ENCODE assay signal across 14 cellular contexts in the genomic region with DNA sequence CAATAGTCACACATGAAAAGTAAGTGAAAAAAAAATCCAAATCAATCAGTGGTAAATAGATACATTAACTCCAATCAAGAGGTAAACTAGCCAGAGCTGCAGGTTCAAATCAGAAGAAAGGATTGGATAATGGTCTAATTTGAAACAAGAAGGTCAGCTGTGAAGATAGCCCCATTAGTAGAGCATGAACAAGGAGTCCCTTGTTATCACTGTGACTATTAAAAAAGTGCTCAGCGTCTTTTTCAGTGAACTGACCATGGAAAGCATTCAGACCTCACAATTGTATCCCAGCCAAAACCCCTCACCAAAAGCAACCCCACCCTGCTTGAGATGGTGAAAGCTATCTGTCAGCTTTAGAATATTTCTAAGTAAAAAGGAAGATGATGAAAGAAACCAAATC.
DNase-seq lines count a peak whose midpoint lies in the region; ATAC-seq and TF ChIP-seq lines count a peak whose summit lies in the region.
"Had no signal": no experiment of that assay in that cellular context is flagged by ENCODE, and none has a peak within 500 bp of the region (broad histone marks: within the 10 kb centered on the region; RNA-seq: fewer than 3 reads in every experiment).

No MANE protein-coding gene starts in this region.

- H3K4me3 ChIP-seq in right cardiac atrium (ENCODE audit: low read length) (no peak overlapping the region), OCI-LY3 (ENCODE audit: low read length) (no peak overlapping the region)
- H3K4me3 ChIP-seq: BLaER1 treated with 17β-estradiol and CSF1 and Interleukin-3, amounts not matched to agents 10 nM and 100 nM; GM23338 had no signal

- H3K9ac ChIP-seq in OCI-LY3 (ENCODE audit: low read length) = no peak overlapping the region
- H3K9ac ChIP-seq: BLaER1 treated with 17β-estradiol and CSF1 and Interleukin-3, amounts not matched to agents 10 nM and 100 nM had no signal

- H3K79me2 ChIP-seq in OCI-LY3 (ENCODE audit: low read length) = no peaks in the 10 kb centered on the region

- H3K4me1 ChIP-seq in right cardiac atrium (ENCODE audit: control insufficient read depth, insufficient read depth, low read length) = peaks cover 2% of the 10 kb centered on the region
- peaks cover 41% of the 10 kb centered on the region for H3K4me1 ChIP-seq in OCI-LY3 (ENCODE audit: low read length)

- H3K36me3 ChIP-seq in OCI-LY3 (replicated peaks; ENCODE audit: low read depth, low read length) = no peaks in the 10 kb centered on the region
- H3K36me3 ChIP-seq: BLaER1 treated with 17β-estradiol and CSF1 and Interleukin-3, amounts not matched to agents 10 nM and 100 nM had no signal

- ATAC-seq in left ventricle myocardium superior (peak; percentile 41), right cardiac atrium (no peak), GM21786 (IDR thresholded peaks at IDR 0.05; ENCODE audit: unreplicated experiment) (no peak)
- ATAC-seq: CD8-positive, alpha-beta T cell; GM23338; HCT116; HepG2 had no signal

- no peak for DNase-seq in left ventricle myocardium superior
- DNase-seq in right cardiac atrium = no peak
- peak; percentile 63 for DNase-seq in epidermal melanocyte (ENCODE audit: insufficient read length, low spot score)
- no peak for DNase-seq in H4 (ENCODE audit: low spot score)
- DNase-seq: CD8-positive, alpha-beta T cell; COR-L47; DMS 273 treated with DMSO at 0.1 percent for 48 hours; H7 had no signal

- no peaks in the 10 kb centered on the region for H4K20me1 ChIP-seq in OCI-LY3 (ENCODE audit: insufficient read depth, low read length)
- H4K20me1 ChIP-seq: BLaER1 treated with 17β-estradiol and CSF1 and Interleukin-3, amounts not matched to agents 10 nM and 100 nM had no signal

- intact Hi-C loops in left ventricle myocardium superior (cut with micrococcal nuclease) = no loop called here
- intact Hi-C loops in right cardiac atrium (cut with DNase I) = no loop called here

- 30% methylated on average over 1 of the region's 1 CpG for WGBS in right cardiac atrium

- no peak overlapping the region for H3K4me2 ChIP-seq in OCI-LY3 (ENCODE audit: low read length)
- H3K4me2 ChIP-seq: GM23338 had no signal

- TF ChIP-seq CTCF in OCI-LY3 (IDR thresholded peaks at IDR 0.05; ENCODE audit: low read depth, low read length) = no peak

- H2AFZ ChIP-seq in OCI-LY3 (ENCODE audit: low read depth, low read length) = no peak overlapping the region
- H2AFZ ChIP-seq: GM23338 had no signal

- H3K27me3 ChIP-seq in right cardiac atrium (ENCODE audit: control insufficient read depth, insufficient read depth) = no peaks in the 10 kb centered on the region
- H3K27me3 ChIP-seq in OCI-LY3 (ENCODE audit: low read depth, low read length) = no peaks in the 10 kb centered on the region
- H3K27me3 ChIP-seq: BLaER1 treated with 17β-estradiol and CSF1 and Interleukin-3, amounts not matched to agents 10 nM and 100 nM had no signal

- no peak overlapping the region for H3K27ac ChIP-seq in right cardiac atrium (ENCODE audit: low read length)
- peak overlapping the region; percentile 62 for H3K27ac ChIP-seq in OCI-LY3 (ENCODE audit: low read length)
- H3K27ac ChIP-seq: BLaER1 treated with 17β-estradiol and CSF1 and Interleukin-3, amounts not matched to agents 10 nM and 100 nM had no signal

- no peaks in the 10 kb centered on the region for H3K9me3 ChIP-seq in right cardiac atrium (ENCODE audit: control insufficient read depth, low read length)
- no peaks in the 10 kb centered on the region for H3K9me3 ChIP-seq in OCI-LY3 (ENCODE audit: insufficient read depth, low read length)
